In the genomic region with DNA sequence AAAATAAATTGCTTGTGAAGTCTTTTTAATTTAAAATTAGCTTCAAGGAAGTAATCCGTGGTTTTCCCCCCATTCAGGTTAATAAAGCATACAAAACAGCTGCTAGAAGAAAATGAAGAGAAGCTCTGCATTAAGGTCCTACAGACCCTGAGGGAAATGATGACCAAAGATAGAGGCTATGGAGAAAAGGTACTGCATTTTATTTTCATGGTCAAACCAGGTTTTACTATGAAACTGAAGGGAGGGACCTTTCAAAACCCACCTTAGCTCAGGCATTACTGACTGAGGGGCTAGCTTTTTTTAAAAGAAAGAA, we compare ENCODE assay signal across 7 cellular contexts.
A peak's percentile ranks its signal among the peaks of the same experiment; 100 is the strongest.
DNase-seq lines count a peak whose midpoint lies in the region; ATAC-seq and TF ChIP-seq lines count a peak whose summit lies in the region.

No MANE protein-coding gene starts in this region.

- H3K27ac ChIP-seq in breast epithelium (peak overlapping the region; percentile 83 to 87), suprapubic skin (peak overlapping the region; percentile 19), substantia nigra (ENCODE audit: low read depth, low read length, poor library complexity, severe bottlenecking) (no peak overlapping the region)

- DNase-seq in breast epithelium (ENCODE audit: low spot score in 2 of 2) = no peak
- no peak for DNase-seq in suprapubic skin (ENCODE audit: low spot score in 2 of 2)
- no peak for DNase-seq in substantia nigra (lab: John Stamatoyannopoulos, UW)
- DNase-seq in NCI-H2029 (lab: John Stamatoyannopoulos, UW) = no peak
- DNase-seq in D341Med (ENCODE audit: low spot score) = no peak

- H3K4me1 ChIP-seq in breast epithelium = peaks cover 3 to 11% of the 10 kb centered on the region in 2 donors
- peaks cover 13% of the 10 kb centered on the region for H3K4me1 ChIP-seq in suprapubic skin

- H3K36me3 ChIP-seq in breast epithelium = no peaks in the 10 kb centered on the region
- peaks cover 5% of the 10 kb centered on the region for H3K36me3 ChIP-seq in suprapubic skin

- intact Hi-C loops in breast epithelium (cut with DNase I; ENCODE audit: low total_unique reads) = no loop called here

- 0% methylated on average over 1 of the region's 1 CpG for WGBS in suprapubic skin

- no peaks in the 10 kb centered on the region for H3K27me3 ChIP-seq in breast epithelium
- H3K27me3 ChIP-seq in suprapubic skin = no peaks in the 10 kb centered on the region

- H3K9me3 ChIP-seq in breast epithelium (no peaks in the 10 kb centered on the region), suprapubic skin (no peaks in the 10 kb centered on the region)

- ATAC-seq in GM21423 (IDR thresholded peaks at IDR 0.05; ENCODE audit: unreplicated experiment) (peak; percentile 27), HG03095 (IDR thresholded peaks at IDR 0.05; ENCODE audit: unreplicated experiment) (peak; percentile 9)

- H3K4me3 ChIP-seq in breast epithelium (peak overlapping the region in 1 of 3 donors; percentile 1), suprapubic skin (no peak overlapping the region)

- no peak for TF ChIP-seq CTCF in breast epithelium (IDR thresholded peaks at IDR 0.05)
- no peak for TF ChIP-seq CTCF in suprapubic skin (IDR thresholded peaks at IDR 0.05)

- TF ChIP-seq POLR2A in breast epithelium (IDR thresholded peaks at IDR 0.05) = no peak
- no peak for TF ChIP-seq POLR2A in suprapubic skin (IDR thresholded peaks at IDR 0.05)

- no peak for TF ChIP-seq EP300 in suprapubic skin (IDR thresholded peaks at IDR 0.05)
